In the genomic region with DNA sequence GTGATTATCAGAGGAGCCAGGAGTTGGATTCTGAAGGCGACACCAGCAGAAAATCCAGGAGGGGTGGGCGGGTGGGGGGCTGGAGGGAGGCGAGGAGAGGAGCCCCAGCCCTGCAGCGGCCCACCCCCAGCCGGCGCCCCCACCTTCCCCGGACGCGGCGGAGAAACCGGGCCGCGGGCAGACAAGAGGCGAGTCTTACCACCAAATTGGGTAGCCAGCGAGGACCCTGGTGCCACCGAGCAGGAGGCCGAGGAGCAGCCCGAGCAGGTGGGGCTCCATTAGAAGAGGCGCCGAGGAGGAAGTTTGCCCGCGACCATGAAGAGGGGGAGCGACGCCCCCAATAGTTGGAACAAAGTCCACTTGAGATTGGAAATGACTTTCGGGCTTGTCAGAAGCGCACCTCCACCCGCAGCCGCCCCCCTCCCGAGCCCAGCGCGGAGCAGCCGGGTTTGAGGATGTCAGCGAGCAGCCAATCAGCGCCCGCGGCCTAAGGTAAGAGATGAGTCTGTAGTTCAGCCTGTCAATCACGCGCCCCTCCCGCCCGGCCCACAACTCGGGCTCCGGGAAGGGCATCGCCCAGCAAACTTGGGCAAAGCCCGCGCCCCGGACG, we compare ENCODE assay signal across 8 cellular contexts.
A peak's percentile ranks its signal among the peaks of the same experiment; 100 is the strongest.
DNase-seq lines count a peak whose midpoint lies in the region.

A gene with protein sequence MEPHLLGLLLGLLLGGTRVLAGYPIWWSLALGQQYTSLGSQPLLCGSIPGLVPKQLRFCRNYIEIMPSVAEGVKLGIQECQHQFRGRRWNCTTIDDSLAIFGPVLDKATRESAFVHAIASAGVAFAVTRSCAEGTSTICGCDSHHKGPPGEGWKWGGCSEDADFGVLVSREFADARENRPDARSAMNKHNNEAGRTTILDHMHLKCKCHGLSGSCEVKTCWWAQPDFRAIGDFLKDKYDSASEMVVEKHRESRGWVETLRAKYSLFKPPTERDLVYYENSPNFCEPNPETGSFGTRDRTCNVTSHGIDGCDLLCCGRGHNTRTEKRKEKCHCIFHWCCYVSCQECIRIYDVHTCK (minus strand): TSS at position 374 of the 610 bp plus-strand sequence. CDS start 95 bp downstream, at position 279.

- DNase-seq in EH (ENCODE audit: low read depth) (peak; percentile 23), NCI-H748 treated with DMSO at 0.1 percent for 48 hours (lab: John Stamatoyannopoulos, UW) (peak; percentile 38), iPS-NIHi11 (ENCODE audit: low spot score) (peak; percentile 95), GM19238 (ENCODE audit: insufficient read length, low spot score) (no peak), SW480 (ENCODE audit: low spot score) (no peak), HCEC 1CT (no peak)
- DNase-seq in activated naive CD4-positive, alpha-beta T cell treated with Interleukin-2 at 50 U/mL for 16 hours, result peak; percentile 55
- DNase-seq in stimulated activated CD4-positive, alpha-beta T cell treated with anti-CD3 and anti-CD28 coated beads, TNF-alpha, amount 100 ng/mL, for 24 hours (ENCODE audit: low read depth in 3 of 3), result peak in 2 of 3 experiments; percentile 18 to 59

Comparison
In these comparisons a context has a peak if more than half of its experiments do, and no peak if none do; other contexts are left out.
1. DNase-seq: peak in EH (single experiment), NCI-H748 treated with DMSO at 0.1 percent for 48 hours (single experiment), activated naive CD4-positive, alpha-beta T cell treated with Interleukin-2 at 50 U/mL for 16 hours (single experiment), iPS-NIHi11 (single experiment) and stimulated activated CD4-positive, alpha-beta T cell treated with anti-CD3 and anti-CD28 coated beads, TNF-alpha, amount 100 ng/mL, for 24 hours (2 of 3); none in GM19238 (single experiment), SW480 (single experiment) and HCEC 1CT (single experiment).